Comparison of ENCODE assay signal across 26 cellular contexts in genomic region chr15:31828594-31828993, GRCh38.
"Had no signal": no experiment of that assay in that cellular context is flagged by ENCODE, and none has a peak within 500 bp of the region (broad histone marks: within the 10 kb centered on the region; RNA-seq: fewer than 3 reads in every experiment).

No MANE protein-coding gene starts in this region.

- H3K4me3 Mint-ChIP-seq: memory B cell; naive B cell; natural killer cell treated with Interleukin-12 subunit alpha and Interleukin-12 subunit beta and Interleukin-15 and Interleukin-18, amount 100 ng/mL, for 72 hours; neural crest cell; stimulated activated effector memory CD8-positive, alpha-beta T cell treated with anti-CD3 and anti-CD28 coated beads, Interleukin-12 subunit alpha, Interleukin-12 subunit beta, amount 100 ng/mL, for 72 hours had no signal

- H3K9me3 ChIP-seq: gastrocnemius medialis, lower lobe of right lung, mucosa of descending colon, neutrophil, pancreas, right atrium auricular region, transverse colon, vagina had no signal

- H3K9me3 Mint-ChIP-seq: stimulated activated effector memory CD8-positive, alpha-beta T cell treated with anti-CD3 and anti-CD28 coated beads, Interleukin-12 subunit alpha, Interleukin-12 subunit beta, amount 100 ng/mL, for 72 hours had no signal

- H3K4me1 Mint-ChIP-seq: memory B cell; naive B cell; neural crest cell; stimulated activated effector memory CD8-positive, alpha-beta T cell treated with anti-CD3 and anti-CD28 coated beads, Interleukin-12 subunit alpha, Interleukin-12 subunit beta, amount 100 ng/mL, for 72 hours had no signal

- H3K4me3 ChIP-seq: gastrocnemius medialis, heart left ventricle, hepatocyte, lower lobe of right lung, mucosa of descending colon, pancreas, right atrium auricular region, smooth muscle cell, stomach, transverse colon, vagina had no signal

- H3K4me1 ChIP-seq: gastrocnemius medialis, lower lobe of right lung, pancreas, right atrium auricular region, stomach, transverse colon, vagina had no signal

- ATAC-seq: gastrocnemius medialis; heart left ventricle; left ventricle myocardium superior; lower lobe of right lung; mucosa of descending colon; pancreas; sciatic nerve; stimulated activated effector memory CD8-positive, alpha-beta T cell treated with anti-CD3 and anti-CD28 coated beads, Interleukin-12 subunit alpha, Interleukin-12 subunit beta, amount 100 ng/mL, for 72 hours had no signal

- H3K27me3 ChIP-seq: gastrocnemius medialis, heart left ventricle, hepatocyte, neutrophil, pancreas, right atrium auricular region, stomach, transverse colon, vagina had no signal

- H3K36me3 ChIP-seq: gastrocnemius medialis, heart left ventricle, lower lobe of right lung, neutrophil, pancreas, right atrium auricular region, stomach, transverse colon, vagina had no signal

- H3K27ac ChIP-seq: gastrocnemius medialis, heart left ventricle, hepatocyte, lower lobe of right lung, neutrophil, pancreas, right atrium auricular region, stomach, transverse colon, vagina had no signal

- DNase-seq: cortex of kidney; effector CD4-positive, alpha-beta T cell; gastrocnemius medialis; heart left ventricle; left ventricle myocardium superior; lower lobe of right lung; mucosa of descending colon; naive B cell; pancreas; stimulated activated CD4-positive, alpha-beta T cell treated with anti-CD3 and anti-CD28 coated beads, Interleukin-12 subunit alpha, Interleukin-12 subunit beta, amount 100 ng/mL, for 4 hours; stimulated activated CD4-positive, alpha-beta T cell treated with anti-CD3 and anti-CD28 coated beads, Interleukin-1b, Interleukin-23, amount 100 ng/mL, for 48 hours; stimulated activated CD4-positive, alpha-beta T cell treated with anti-CD3 and anti-CD28 coated beads, Interleukin-4, amount 100 ng/mL, for 1 hour; stimulated activated naive CD4-positive, alpha-beta T cell treated with Interleukin-2 at 50 U/mL for 16 hours; stomach; transverse colon had no signal

- H3K27ac Mint-ChIP-seq: memory B cell; naive B cell; natural killer cell treated with Interleukin-12 subunit alpha and Interleukin-12 subunit beta and Interleukin-15 and Interleukin-18, amount 100 ng/mL, for 72 hours; progenitor cell of endocrine pancreas; stimulated activated effector memory CD8-positive, alpha-beta T cell treated with anti-CD3 and anti-CD28 coated beads, Interleukin-12 subunit alpha, Interleukin-12 subunit beta, amount 100 ng/mL, for 72 hours had no signal

- H3K36me3 Mint-ChIP-seq: memory B cell; naive B cell; natural killer cell treated with Interleukin-12 subunit alpha and Interleukin-12 subunit beta and Interleukin-15 and Interleukin-18, amount 100 ng/mL, for 72 hours; stimulated activated effector memory CD8-positive, alpha-beta T cell treated with anti-CD3 and anti-CD28 coated beads, Interleukin-12 subunit alpha, Interleukin-12 subunit beta, amount 100 ng/mL, for 72 hours had no signal

- H3K27me3 Mint-ChIP-seq: progenitor cell of endocrine pancreas had no signal
